22 cellular contexts compared by ENCODE assay signal in genomic region chr3:53900666-53901331, GRCh38. TPM values are rescaled to one million over a fixed set of nuclear protein-coding genes. Genes with fewer than 3 reads are reported as not detected.
"Had no signal": no experiment of that assay in that cellular context is flagged by ENCODE, and none has a peak within 500 bp of the region (broad histone marks: within the 10 kb centered on the region; RNA-seq: fewer than 3 reads in every experiment).

No MANE protein-coding gene starts in this region.

- H3K27ac Mint-ChIP-seq: memory B cell; mesothelial cell of epicardium; naive thymus-derived CD8-positive, alpha-beta T cell; nephron progenitor cell; stimulated activated effector memory CD8-positive, alpha-beta T cell treated with anti-CD3 and anti-CD28 coated beads, Interleukin-12 subunit alpha, Interleukin-12 subunit beta, amount 100 ng/mL, for 72 hours had no signal

- H3K36me3 Mint-ChIP-seq: memory B cell; mesothelial cell of epicardium; stimulated activated effector memory CD8-positive, alpha-beta T cell treated with anti-CD3 and anti-CD28 coated beads, Interleukin-12 subunit alpha, Interleukin-12 subunit beta, amount 100 ng/mL, for 72 hours had no signal

- H3K4me1 Mint-ChIP-seq: memory B cell; naive thymus-derived CD8-positive, alpha-beta T cell; nephron progenitor cell; stimulated activated effector memory CD8-positive, alpha-beta T cell treated with anti-CD3 and anti-CD28 coated beads, Interleukin-12 subunit alpha, Interleukin-12 subunit beta, amount 100 ng/mL, for 72 hours had no signal

- H3K27ac ChIP-seq: dorsolateral prefrontal cortex, prostate gland, right atrium auricular region, stomach, tibial artery, upper lobe of left lung had no signal

- H3K27me3 ChIP-seq: right atrium auricular region, upper lobe of left lung had no signal

- H3K4me1 ChIP-seq: prostate gland, right atrium auricular region, stomach, tibial artery, upper lobe of left lung had no signal

- ATAC-seq: left cardiac atrium; naive thymus-derived CD8-positive, alpha-beta T cell; sciatic nerve; stimulated activated effector memory CD8-positive, alpha-beta T cell treated with anti-CD3 and anti-CD28 coated beads, Interleukin-12 subunit alpha, Interleukin-12 subunit beta, amount 100 ng/mL, for 72 hours had no signal

- H3K9me3 Mint-ChIP-seq: memory B cell; mesothelial cell of epicardium; stimulated activated effector memory CD8-positive, alpha-beta T cell treated with anti-CD3 and anti-CD28 coated beads, Interleukin-12 subunit alpha, Interleukin-12 subunit beta, amount 100 ng/mL, for 72 hours had no signal

- H3K4me3 ChIP-seq: dorsolateral prefrontal cortex, lung, prostate gland, right atrium auricular region, stomach, tibial artery, upper lobe of left lung had no signal

- H3K9me3 ChIP-seq: prostate gland, right atrium auricular region, stomach, upper lobe of left lung had no signal

- H3K4me3 Mint-ChIP-seq: memory B cell; mesothelial cell of epicardium; naive thymus-derived CD8-positive, alpha-beta T cell; nephron progenitor cell; stimulated activated effector memory CD8-positive, alpha-beta T cell treated with anti-CD3 and anti-CD28 coated beads, Interleukin-12 subunit alpha, Interleukin-12 subunit beta, amount 100 ng/mL, for 72 hours had no signal

- H3K36me3 ChIP-seq: prostate gland, right atrium auricular region, stomach, tibial artery, upper lobe of left lung had no signal

- DNase-seq: cerebellar nuclear complex; dorsolateral prefrontal cortex; effector CD4-positive, alpha-beta T cell; hippocampal formation; left cardiac atrium; naive thymus-derived CD8-positive, alpha-beta T cell; nephron progenitor cell; nucleus accumbens; stimulated activated CD4-positive, alpha-beta T cell treated with anti-CD3 and anti-CD28 coated beads, Interleukin-2, amount 100 ng/mL, for 24 hours; stimulated activated CD4-positive, alpha-beta T cell treated with anti-CD3 and anti-CD28 coated beads, Interleukin-4, amount 100 ng/mL, for 24 hours; stimulated activated naive CD4-positive, alpha-beta T cell treated with Interleukin-2 at 50 U/mL for 16 hours; stomach; tibial artery; upper lobe of left lung had no signal

RNA-seq across cellular contexts. Expression of gene IL17RB, which starts 54.4 kb away (rescaled TPM):
- total RNA-seq: myocyte; naive thymus-derived CD8-positive, alpha-beta T cell had no signal
